Comparison of ENCODE assay signal across 8 cellular contexts in genomic region chr11:43643898-43644625, GRCh38. TPM values are rescaled to one million over a fixed set of nuclear protein-coding genes. Genes with fewer than 3 reads are reported as not detected.
DNase-seq lines count a peak whose midpoint lies in the region; ATAC-seq, FAIRE-seq and TF ChIP-seq lines count a peak whose summit lies in the region.

No MANE protein-coding gene starts in this region.

- no peaks in the 10 kb centered on the region for H3K36me3 ChIP-seq in upper lobe of right lung

- peak; percentile 97 for FAIRE-seq in GM12891 (lab: Jason Lieb, UNC)

- TF ChIP-seq POLR2A in GM12891 (IDR thresholded peaks at IDR 0.05; ENCODE audit: low read depth, low read length), result peak; percentile 56

- H3K4me3 ChIP-seq in upper lobe of right lung, result peak overlapping the region; percentile 84

- H3K27ac ChIP-seq in upper lobe of right lung, result peak overlapping the region; percentile 82

- intact Hi-C loops in left cardiac atrium (cut with DNase I) (loop anchor here in 1 of 2 donors (5.0 to 10.0 kb wide), 2 partner anchors 38 to 191 kb away; partner anchors contain the start of gene HSD17B12), posterior cingulate gyrus (cut with DNase I) (loop anchor here (2.0 to 10.0 kb wide), 2 partner anchors 37 to 161 kb away; partner anchors contain the start of gene HSD17B12), upper lobe of right lung (cut with DNase I) (no loop called here)

- ATAC-seq in HG02763 (IDR thresholded peaks at IDR 0.05; ENCODE audit: unreplicated experiment) (peak; percentile 100), left cardiac atrium (peak; percentile 99 to 100), upper lobe of right lung (peak; percentile 100)

- no peak for TF ChIP-seq CTCF in upper lobe of right lung (IDR thresholded peaks at IDR 0.05)

- H3K27me3 ChIP-seq in upper lobe of right lung, result peaks cover 22% of the 10 kb centered on the region

- peak; percentile 71 for DNase-seq in GM12891 (ENCODE audit: insufficient read length, low spot score)
- DNase-seq in NCI-H1417 (lab: John Stamatoyannopoulos, UW), result peak; percentile 82 to 89 (median 87)
- peak; percentile 88 for DNase-seq in SW480 (ENCODE audit: low spot score)
- DNase-seq in amniotic epithelial cell (ENCODE audit: low read depth), result peak; percentile 80
- DNase-seq in left cardiac atrium, result peak; percentile 89
- peak; percentile 79 to 98 (median 89) for DNase-seq in posterior cingulate gyrus
- peak; percentile 92 for DNase-seq in upper lobe of right lung

- H3K4me1 ChIP-seq in upper lobe of right lung, result peaks cover 8% of the 10 kb centered on the region

- H3K9me3 ChIP-seq in upper lobe of right lung, result no peaks in the 10 kb centered on the region

TF ChIP-seq in GM12891, 5 proteins besides CTCF, POLR2A, EP300 and RAD21:
- TF ChIP-seq POLR2AphosphoS5 (IDR thresholded peaks at IDR 0.05; ENCODE audit: low read depth, low read length), result peak; percentile 72; the same call in 1 of the 2 replicates
- TF ChIP-seq SPI1 (IDR thresholded peaks at IDR 0.05; ENCODE audit: low read depth, low read length), result no peak
- peak; percentile 70; the same call in 1 of the 2 replicates for TF ChIP-seq POU2F2 (IDR thresholded peaks at IDR 0.05; ENCODE audit: low read depth, low read length)
- TF ChIP-seq TAF1 (IDR thresholded peaks at IDR 0.05; ENCODE audit: low read depth, low read length), result peak; percentile 82
TF ChIP-seq in GM12891: peak in this region for 3.

RNA-seq across cellular contexts. Expression of gene HSD17B12, which starts 36.5 kb away (rescaled TPM):
- 25.1 TPM for polyA plus RNA-seq in GM12891 (2012; ENCODE audit: low read depth, missing spikeins)
- total RNA-seq in left cardiac atrium (100 to 1,000 TPM; 119 to 155 TPM), upper lobe of right lung (99.8 TPM)

Comparison
In these comparisons a context has a peak if more than half of its experiments do, and no peak if none do; other contexts are left out.
1. Peak in every context shown above with its lines: DNase-seq, ATAC-seq, H3K4me3 ChIP-seq and H3K27ac ChIP-seq.